18 cellular contexts compared by ENCODE assay signal in the genomic region with DNA sequence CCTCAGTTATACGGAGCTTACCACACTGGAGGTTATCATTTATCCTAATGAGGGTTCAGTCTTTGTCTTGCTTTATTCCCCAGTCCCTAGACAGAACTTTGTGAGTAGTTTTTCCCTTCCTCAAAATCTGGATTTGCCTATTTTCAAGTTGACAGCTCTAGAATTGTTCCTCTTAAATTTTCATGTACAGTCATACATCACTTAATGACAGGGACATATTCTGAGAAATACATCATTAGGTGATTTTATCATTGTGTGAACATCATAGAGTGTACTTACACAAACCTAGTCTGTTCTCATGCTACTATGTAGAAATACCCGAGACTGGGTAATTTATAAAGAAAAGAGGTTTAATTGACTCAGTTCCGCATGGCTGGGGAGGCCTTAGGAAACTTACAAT. TPM values are rescaled to one million over a fixed set of nuclear protein-coding genes. Genes with fewer than 3 reads are reported as not detected.
A peak's percentile ranks its signal among the peaks of the same experiment; 100 is the strongest.
DNase-seq lines count a peak whose midpoint lies in the region; ATAC-seq and TF ChIP-seq lines count a peak whose summit lies in the region.
"Had no signal": no experiment of that assay in that cellular context is flagged by ENCODE, and none has a peak within 500 bp of the region (broad histone marks: within the 10 kb centered on the region; RNA-seq: fewer than 3 reads in every experiment).

No MANE protein-coding gene starts in this region.

- intact Hi-C loops in activated CD4-positive, alpha-beta memory T cell treated with anti-CD3 and anti-CD28 coated beads for 36 hours (cut with micrococcal nuclease) = loop anchor here (5.0 to 10.0 kb wide), 2 partner anchors 346 to 1636 kb away; no protein-coding TSS in a partner anchor

- H3K4me1 Mint-ChIP-seq in T-helper 2 cell treated with Interferon-gamma antibody and Interleukin-4, amounts not matched to agents 5 μg/mL and 100 μg/mL, for 36 hours (ENCODE audit: low read depth) = peaks cover 55% of the 10 kb centered on the region
- peaks cover 74% of the 10 kb centered on the region for H3K4me1 Mint-ChIP-seq in activated CD4-positive, alpha-beta memory T cell treated with anti-CD3 and anti-CD28 coated beads for 36 hours (ENCODE audit: low read depth)
- H3K4me1 Mint-ChIP-seq in stimulated activated effector memory CD8-positive, alpha-beta T cell treated with anti-CD3 and anti-CD28 coated beads, Interleukin-12 subunit alpha, Interleukin-12 subunit beta, amount 100 ng/mL, for 72 hours = peaks cover 59% of the 10 kb centered on the region

- no peaks in the 10 kb centered on the region for H3K27me3 Mint-ChIP-seq in T-helper 2 cell treated with Interferon-gamma antibody and Interleukin-4, amounts not matched to agents 5 μg/mL and 100 μg/mL, for 36 hours (ENCODE audit: low read depth)
- H3K27me3 Mint-ChIP-seq in activated CD4-positive, alpha-beta memory T cell treated with anti-CD3 and anti-CD28 coated beads for 36 hours = no peaks in the 10 kb centered on the region

- CTCF ChIA-PET in activated CD4-positive, alpha-beta memory T cell treated with anti-CD3 and anti-CD28 coated beads for 36 hours (lab: Charles Lee) = interaction anchor here (0.9 to 1.5 kb wide), 3 partner anchors 11 to 110 kb away, joined by 3 to 4 read pairs (median 3); no protein-coding TSS in a partner anchor

- peaks cover 64% of the 10 kb centered on the region for H3K36me3 Mint-ChIP-seq in T-helper 2 cell treated with Interferon-gamma antibody and Interleukin-4, amounts not matched to agents 5 μg/mL and 100 μg/mL, for 36 hours (ENCODE audit: low read depth)
- H3K36me3 Mint-ChIP-seq in activated CD4-positive, alpha-beta memory T cell treated with anti-CD3 and anti-CD28 coated beads for 36 hours = peaks cover 63% of the 10 kb centered on the region
- H3K36me3 Mint-ChIP-seq in stimulated activated effector memory CD8-positive, alpha-beta T cell treated with anti-CD3 and anti-CD28 coated beads, Interleukin-12 subunit alpha, Interleukin-12 subunit beta, amount 100 ng/mL, for 72 hours = peaks cover 83% of the 10 kb centered on the region

- no peak for ATAC-seq in stimulated activated effector memory CD8-positive, alpha-beta T cell treated with anti-CD3 and anti-CD28 coated beads, Interleukin-12 subunit alpha, Interleukin-12 subunit beta, amount 100 ng/mL, for 72 hours
- ATAC-seq in HG03097 (IDR thresholded peaks at IDR 0.05; ENCODE audit: low FRiP score, unreplicated experiment) = no peak
- ATAC-seq: HepG2, left ventricle myocardium superior, PC-3 had no signal

- H3K9me3 Mint-ChIP-seq in T-helper 2 cell treated with Interferon-gamma antibody and Interleukin-4, amounts not matched to agents 5 μg/mL and 100 μg/mL, for 36 hours = no peaks in the 10 kb centered on the region
- H3K9me3 Mint-ChIP-seq in activated CD4-positive, alpha-beta memory T cell treated with anti-CD3 and anti-CD28 coated beads for 36 hours = no peaks in the 10 kb centered on the region
- H3K9me3 Mint-ChIP-seq in stimulated activated effector memory CD8-positive, alpha-beta T cell treated with anti-CD3 and anti-CD28 coated beads, Interleukin-12 subunit alpha, Interleukin-12 subunit beta, amount 100 ng/mL, for 72 hours = no peaks in the 10 kb centered on the region
- H3K9me3 Mint-ChIP-seq: neural progenitor cell had no signal

- DNase-seq in T-helper 2 cell treated with Interferon-gamma antibody and Interleukin-4, amounts not matched to agents 5 μg/mL and 100 μg/mL, for 36 hours (ENCODE audit: low spot score) = no peak
- DNase-seq in T-helper 2 cell (no peak), erythroblast (lab: John Stamatoyannopoulos, UW) (no peak), NCI-H2227 (lab: John Stamatoyannopoulos, UW; ENCODE audit: unreplicated experiment) (no peak), GDM1 (lab: John Stamatoyannopoulos, UW) (no peak)
- no peak for DNase-seq in activated CD4-positive, alpha-beta memory T cell treated with anti-CD3 and anti-CD28 coated beads for 36 hours
- DNase-seq in stimulated activated effector memory CD8-positive, alpha-beta T cell treated with anti-CD3 and anti-CD28 coated beads, Interleukin-12 subunit alpha, Interleukin-12 subunit beta, amount 100 ng/mL, for 72 hours (ENCODE audit: low spot score in 2 of 2) = no peak
- DNase-seq: activated CD4-positive, alpha-beta T cell treated with anti-CD3 and anti-CD28 coated beads, Interleukin-2, amount 50 U/mL, for 48 hours; adrenal gland; COR-L47; hypothalamus; left ventricle myocardium superior; NCI-H1105 treated with DMSO at 0.1 percent for 48 hours; NCI-H446; PC-3 had no signal

- TF ChIP-seq POLR2A in erythroblast (IDR thresholded peaks at IDR 0.05; ENCODE audit: low read length) = peak; percentile 15

- peak overlapping the region; percentile 30 for H3K4me3 Mint-ChIP-seq in T-helper 2 cell treated with Interferon-gamma antibody and Interleukin-4, amounts not matched to agents 5 μg/mL and 100 μg/mL, for 36 hours
- no peak overlapping the region for H3K4me3 Mint-ChIP-seq in activated CD4-positive, alpha-beta memory T cell treated with anti-CD3 and anti-CD28 coated beads for 36 hours
- H3K4me3 Mint-ChIP-seq in stimulated activated effector memory CD8-positive, alpha-beta T cell treated with anti-CD3 and anti-CD28 coated beads, Interleukin-12 subunit alpha, Interleukin-12 subunit beta, amount 100 ng/mL, for 72 hours = peak overlapping the region; percentile 86

- H3K27ac Mint-ChIP-seq in T-helper 2 cell treated with Interferon-gamma antibody and Interleukin-4, amounts not matched to agents 5 μg/mL and 100 μg/mL, for 36 hours = peak overlapping the region; percentile 6
- H3K27ac Mint-ChIP-seq in activated CD4-positive, alpha-beta memory T cell treated with anti-CD3 and anti-CD28 coated beads for 36 hours = peak overlapping the region; percentile 71
- H3K27ac Mint-ChIP-seq in stimulated activated effector memory CD8-positive, alpha-beta T cell treated with anti-CD3 and anti-CD28 coated beads, Interleukin-12 subunit alpha, Interleukin-12 subunit beta, amount 100 ng/mL, for 72 hours = peak overlapping the region; percentile 90
- H3K27ac Mint-ChIP-seq: neural progenitor cell had no signal

- POLR2A ChIA-PET in activated CD4-positive, alpha-beta memory T cell treated with anti-CD3 and anti-CD28 coated beads for 36 hours (lab: Charles Lee) = no interaction called here

RNA-seq across cellular contexts. Expression of a gene that starts 3.1 kb away (rescaled TPM):
- 10 to 100 TPM; 27.3 to 29.3 TPM for total RNA-seq in activated CD4-positive, alpha-beta memory T cell treated with anti-CD3 and anti-CD28 coated beads for 36 hours

Comparison
In these comparisons a context has a peak if more than half of its experiments do, and no peak if none do; other contexts are left out.
1. H3K27ac Mint-ChIP-seq: peak in every context shown above with its lines; median percentile 90 in stimulated activated effector memory CD8-positive, alpha-beta T cell treated with anti-CD3 and anti-CD28 coated beads, Interleukin-12 subunit alpha, Interleukin-12 subunit beta, amount 100 ng/mL, for 72 hours; 71 in activated CD4-positive, alpha-beta memory T cell treated with anti-CD3 and anti-CD28 coated beads for 36 hours; 6 in T-helper 2 cell treated with Interferon-gamma antibody and Interleukin-4, amounts not matched to agents 5 μg/mL and 100 μg/mL, for 36 hours.